8 cellular contexts compared by ENCODE assay signal in the genomic region with DNA sequence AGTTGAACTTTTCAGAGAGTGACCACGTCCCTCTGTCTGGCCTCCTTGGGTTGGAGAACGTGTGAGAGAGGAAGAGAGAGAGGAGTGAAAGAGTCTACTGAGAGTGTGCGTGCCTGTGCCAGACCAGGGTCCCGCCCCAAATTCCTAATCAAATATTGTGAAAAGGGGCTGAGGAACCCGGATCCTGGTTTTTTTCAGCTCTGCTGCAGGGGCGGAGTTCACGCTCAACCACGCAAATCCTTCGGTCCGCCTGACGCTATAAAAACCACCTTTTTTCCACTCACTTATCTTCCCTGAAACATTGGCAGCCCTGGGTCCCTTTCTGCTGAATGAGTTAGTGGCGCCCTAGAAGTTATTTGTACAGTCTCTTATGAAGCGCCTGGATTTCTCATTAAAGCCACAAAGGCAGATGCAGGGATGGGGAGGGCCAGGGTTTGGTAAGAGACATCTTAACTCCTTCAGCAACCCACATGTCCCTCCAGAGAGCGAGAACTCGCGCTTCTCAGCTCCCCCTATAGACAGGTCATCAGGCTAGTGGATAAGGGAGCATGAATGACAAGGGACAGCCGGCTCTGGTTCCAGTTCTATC. TPM values are rescaled to one million over a fixed set of nuclear protein-coding genes. Genes with fewer than 3 reads are reported as not detected.
DNase-seq lines count a peak whose midpoint lies in the region; ATAC-seq and TF ChIP-seq lines count a peak whose summit lies in the region.

A gene (minus strand): TSS at position 86 of the 589 bp plus-strand sequence. CDS start 2,852 bp downstream, outside the sequence.

- no peaks in the 10 kb centered on the region for H3K36me3 ChIP-seq in GM06990 (ENCODE audit: control insufficient read depth, insufficient read depth, low read length)
- H3K36me3 ChIP-seq in RWPE2 (ENCODE audit: low read depth): no peaks in the 10 kb centered on the region
- peaks cover 0 to 2% (median 0%) of the 10 kb centered on the region in 3 donors for H3K36me3 ChIP-seq in skeletal muscle tissue (ENCODE audit: control insufficient read depth in 3 of 3, insufficient read depth in 3 of 3, low read length in 3 of 3)

- no peaks in the 10 kb centered on the region; the same call in none of the 2 replicates for H3K27me3 ChIP-seq in GM06990 (replicated peaks; ENCODE audit: control insufficient read depth, insufficient read depth, low read length)
- H3K27me3 ChIP-seq in RWPE2 (ENCODE audit: insufficient read depth, poor library complexity, severe bottlenecking): no peaks in the 10 kb centered on the region
- no peaks in the 10 kb centered on the region for H3K27me3 ChIP-seq in skeletal muscle tissue (ENCODE audit: control insufficient read depth in 3 of 3, insufficient read depth in 3 of 3, low read length in 3 of 3)

- no peaks in the 10 kb centered on the region for H3K9me3 ChIP-seq in RWPE2 (ENCODE audit: severe bottlenecking)
- no peaks in the 10 kb centered on the region for H3K9me3 ChIP-seq in skeletal muscle tissue (ENCODE audit: control insufficient read depth in 3 of 3, low read length in 3 of 3)

- ATAC-seq in RWPE2 (ENCODE audit: low read depth) (peak; percentile 25; the same call in 1 of the 3 replicates), left ventricle myocardium superior (peak; percentile 74), HG02642 (IDR thresholded peaks at IDR 0.05; ENCODE audit: poor library complexity, unreplicated experiment) (no peak), GM18867 (IDR thresholded peaks at IDR 0.05; ENCODE audit: unreplicated experiment) (no peak)

- TF ChIP-seq CTCF in GM06990 (IDR thresholded peaks at IDR 0.05; ENCODE audit: insufficient read depth, low read length, poor library complexity, severe bottlenecking) (peak; percentile 27), RWPE2 (IDR thresholded peaks at IDR 0.05; ENCODE audit: poor library complexity, severe bottlenecking) (peak; percentile 9)

- H3K9ac ChIP-seq in skeletal muscle tissue (ENCODE audit: low read depth in 1 of 3, low read length in 3 of 3): peak within 1 kb of the TSS in 2 of 3 donors; percentile 5 to 46

- DNase-seq in GM06990 (ENCODE audit: extremely low read depth, insufficient read length): no peak
- DNase-seq in RWPE2 (ENCODE audit: low spot score): no peak
- DNase-seq in left ventricle myocardium superior: no peak
- no peak for DNase-seq in dedifferentiated amniotic fluid mesenchymal stem cell (ENCODE audit: extremely low spot score)
- no peak for DNase-seq in amniotic stem cell (lab: John Stamatoyannopoulos, UW)

- intact Hi-C loops in left ventricle myocardium superior (cut with micrococcal nuclease): no loop called here

- H3K4me3 ChIP-seq in GM06990 (replicated peaks; ENCODE audit: low read depth, low read length) (no peak within 1 kb of the TSS), RWPE2 (ENCODE audit: severe bottlenecking) (no peak within 1 kb of the TSS), skeletal muscle tissue (ENCODE audit: low read length in 3 of 3) (peak within 1 kb of the TSS; percentile 27 to 61 (median 56))

- no peak within 1 kb of the TSS for H3K27ac ChIP-seq in RWPE2 (ENCODE audit: poor library complexity, severe bottlenecking)
- peak within 1 kb of the TSS; percentile 54 for H3K27ac ChIP-seq in skeletal muscle tissue (ENCODE audit: low read depth, low read length)

- no peaks in the 10 kb centered on the region for H3K4me1 ChIP-seq in RWPE2 (ENCODE audit: insufficient read depth, poor library complexity, severe bottlenecking)
- H3K4me1 ChIP-seq in skeletal muscle tissue (ENCODE audit: control insufficient read depth in 3 of 3, insufficient read depth in 3 of 3, low read length in 3 of 3): peaks cover 11 to 21% (median 14%) of the 10 kb centered on the region in 3 donors

RNA-seq across cellular contexts. Expression of the gene that starts here (rescaled TPM):
- total RNA-seq in left ventricle myocardium superior (9.6 TPM), skeletal muscle tissue (58.5 TPM)

Comparison
In these comparisons a context has a peak if more than half of its experiments do, and no peak if none do; other contexts are left out.
1. H3K4me3 ChIP-seq: peak in skeletal muscle tissue (3 of 3); none in GM06990 (single experiment) and RWPE2 (single experiment).
2. ATAC-seq: peak in RWPE2 (single experiment) and left ventricle myocardium superior (single experiment); none in HG02642 (single experiment) and GM18867 (single experiment).